Comparison of ENCODE assay signal across 21 cellular contexts in genomic region chr5:53389093-53389492, GRCh38.
DNase-seq lines count a peak whose midpoint lies in the region; ATAC-seq, FAIRE-seq and TF ChIP-seq lines count a peak whose summit lies in the region.
"Had no signal": no experiment of that assay in that cellular context is flagged by ENCODE, and none has a peak within 500 bp of the region (broad histone marks: within the 10 kb centered on the region; RNA-seq: fewer than 3 reads in every experiment).

No MANE protein-coding gene starts in this region.

- no peaks in the 10 kb centered on the region for H3K4me1 ChIP-seq in A549
- no peaks in the 10 kb centered on the region for H3K4me1 ChIP-seq in HEK293 (ENCODE audit: control insufficient read depth, insufficient read depth, low read length)
- H3K4me1 ChIP-seq: BLaER1 treated with 17β-estradiol and CSF1 and Interleukin-3, amounts not matched to agents 10 nM and 100 nM; Caco-2 had no signal

- peaks cover 17% of the 10 kb centered on the region for H3K36me3 Mint-ChIP-seq in WTC11
- H3K36me3 Mint-ChIP-seq: CD8-positive, alpha-beta T cell had no signal

- TF ChIP-seq POLR2A in A549 (IDR thresholded peaks at IDR 0.05; ENCODE audit: low read length) (no peak), GM18505 (IDR thresholded peaks at IDR 0.05; ENCODE audit: borderline replicate concordance, extremely low read depth, insufficient read depth, insufficient read length) (no peak)

- no peak for ATAC-seq in A549
- ATAC-seq in WTC11 = no peak
- no peak for ATAC-seq in GM18505 (IDR thresholded peaks at IDR 0.05; ENCODE audit: unreplicated experiment)
- ATAC-seq: CD8-positive, alpha-beta T cell had no signal

- H3K4me1 Mint-ChIP-seq in WTC11 = no peaks in the 10 kb centered on the region
- H3K4me1 Mint-ChIP-seq: B cell had no signal

- no peak for DNase-seq in A549 (ENCODE audit: low read depth in 1 of 2, low spot score in 1 of 2)
- DNase-seq in WTC11 (ENCODE audit: low spot score) = no peak
- DNase-seq in dermis blood vessel endothelial cell = no peak
- DNase-seq: 8988T; AML-193; Caco-2; Calu3; CD4-positive, alpha-beta T cell; CD8-positive, alpha-beta T cell; DMS79 treated with DMSO at 0.1 percent for 48 hours; GF-D8 had no signal

- no peak for TF ChIP-seq EP300 in A549 (IDR thresholded peaks at IDR 0.05)

- FAIRE-seq in A549 (lab: Jason Lieb, UNC) = no peak
- FAIRE-seq: A204.1, D721Med, G401.6, GM12891, GM18507 had no signal

- TF ChIP-seq CTCF in A549 (IDR thresholded peaks at IDR 0.05) = no peak
- no peak for TF ChIP-seq CTCF in HEK293 (tag by site-specific recombination; IDR thresholded peaks at IDR 0.05)
- no peak for TF ChIP-seq CTCF in WTC11 (IDR thresholded peaks at IDR 0.05)

- CTCF ChIA-PET in A549 (lab: Yijun Ruan, JAX) = no interaction called here
- CTCF ChIA-PET in HEK293 (lab: Yijun Ruan, JAX) = interaction anchor here (1.1 kb wide), 1 partner anchor 126 kb away, joined by 3 read pairs; no protein-coding TSS in a partner anchor
- CTCF ChIA-PET in WTC11 (lab: Charles Lee) = no interaction called here

- H3K27ac ChIP-seq in A549 (no peak overlapping the region), HEK293 (ENCODE audit: extremely low read depth, low read depth, low read length) (no peak overlapping the region)
- H3K27ac ChIP-seq: BLaER1 treated with 17β-estradiol and CSF1 and Interleukin-3, amounts not matched to agents 10 nM and 100 nM; C4-2B had no signal

- no peak for TF ChIP-seq RAD21 in A549 (conservative IDR thresholded peaks at IDR 0.05 in 1 of 2, IDR thresholded peaks at IDR 0.05 in 1 of 2)

- H3K27ac Mint-ChIP-seq in WTC11 = no peak overlapping the region
- H3K27ac Mint-ChIP-seq: B cell; CD4-positive, alpha-beta T cell; CD8-positive, alpha-beta T cell had no signal

- H3K4me3 Mint-ChIP-seq in WTC11 = no peak overlapping the region
- H3K4me3 Mint-ChIP-seq: B cell; CD4-positive, alpha-beta T cell; CD8-positive, alpha-beta T cell had no signal

- peaks cover 18% of the 10 kb centered on the region for H3K9me3 ChIP-seq in A549
- H3K9me3 ChIP-seq in HEK293 (ENCODE audit: control insufficient read depth, insufficient read depth, low read depth, low read length) = no peaks in the 10 kb centered on the region

- POLR2A ChIA-PET in A549 (lab: Yijun Ruan, JAX) = no interaction called here
- POLR2A ChIA-PET in HEK293 (lab: Yijun Ruan, JAX) = no interaction called here
- POLR2A ChIA-PET in WTC11 (lab: Charles Lee) = no interaction called here

- H3K9me3 Mint-ChIP-seq in WTC11 = peaks cover 35% of the 10 kb centered on the region

- H3K36me3 ChIP-seq in HEK293 (ENCODE audit: control insufficient read depth in 2 of 2, insufficient read depth in 1 of 2, low read length in 2 of 2) = no peaks in the 10 kb centered on the region
- H3K36me3 ChIP-seq: BLaER1 treated with 17β-estradiol and CSF1 and Interleukin-3, amounts not matched to agents 10 nM and 100 nM had no signal

- no peaks in the 10 kb centered on the region for H3K27me3 Mint-ChIP-seq in WTC11 (ENCODE audit: low read depth)
- H3K27me3 Mint-ChIP-seq: B cell had no signal

- no peak overlapping the region for H3K4me2 ChIP-seq in A549
- H3K4me2 ChIP-seq: BLaER1 treated with 17β-estradiol and CSF1 and Interleukin-3, amounts not matched to agents 10 nM and 100 nM had no signal

- H3K4me3 ChIP-seq in A549 = no peak overlapping the region
- H3K4me3 ChIP-seq in HEK293 (ENCODE audit: low read depth, low read length) = no peak overlapping the region
- H3K4me3 ChIP-seq: BLaER1 treated with 17β-estradiol and CSF1 and Interleukin-3, amounts not matched to agents 10 nM and 100 nM had no signal

TF ChIP-seq in A549, 52 proteins besides CTCF, POLR2A, EP300 and RAD21:
- TF ChIP-seq ZC3H11A (IDR thresholded peaks at IDR 0.05) = no peak
- peak; percentile 64 for TF ChIP-seq KDM1A (IDR thresholded peaks at IDR 0.05; ENCODE audit: low read depth)

TF ChIP-seq in HEK293, 187 proteins besides CTCF, POLR2A, EP300 and RAD21:
- TF ChIP-seq SETDB1 (IDR thresholded peaks at IDR 0.05; ENCODE audit: insufficient read length, low read length) (peak; percentile 66), ZNF184 (tag by site-specific recombination; IDR thresholded peaks at IDR 0.05) (no peak), ZNF433 (tag by site-specific recombination; IDR thresholded peaks at IDR 0.05; ENCODE audit: low read depth) (no peak), ZNF544 (tag by site-specific recombination; IDR thresholded peaks at IDR 0.05) (no peak), YY2 (tag by site-specific recombination; IDR thresholded peaks at IDR 0.05) (no peak), ZNF221 (tag by site-specific recombination; IDR thresholded peaks at IDR 0.05; ENCODE audit: borderline replicate concordance) (no peak), TRIM28 (IDR thresholded peaks at IDR 0.05; ENCODE audit: borderline replicate concordance, low read length) (0 out of 2 replicates have a peak, but pooled peaks have one; percentile 26), TCF7L2 (IDR thresholded peaks at IDR 0.05; ENCODE audit: borderline replicate concordance, low read depth, low read length) (no peak)

TF ChIP-seq in WTC11, 78 proteins besides CTCF, POLR2A, EP300 and RAD21:
- TF ChIP-seq KAT7 (CRISPR knock-in tag; IDR thresholded peaks at IDR 0.05; ENCODE audit: borderline replicate concordance) = no peak
- peak; percentile 84 for TF ChIP-seq ZNF317 (CRISPR knock-in tag; IDR thresholded peaks at IDR 0.05; ENCODE audit: borderline replicate concordance, low read depth)
- no peak for TF ChIP-seq TP53 (CRISPR knock-in tag; IDR thresholded peaks at IDR 0.05)
